Comparison of ENCODE assay signal across 24 cellular contexts in the genomic region with DNA sequence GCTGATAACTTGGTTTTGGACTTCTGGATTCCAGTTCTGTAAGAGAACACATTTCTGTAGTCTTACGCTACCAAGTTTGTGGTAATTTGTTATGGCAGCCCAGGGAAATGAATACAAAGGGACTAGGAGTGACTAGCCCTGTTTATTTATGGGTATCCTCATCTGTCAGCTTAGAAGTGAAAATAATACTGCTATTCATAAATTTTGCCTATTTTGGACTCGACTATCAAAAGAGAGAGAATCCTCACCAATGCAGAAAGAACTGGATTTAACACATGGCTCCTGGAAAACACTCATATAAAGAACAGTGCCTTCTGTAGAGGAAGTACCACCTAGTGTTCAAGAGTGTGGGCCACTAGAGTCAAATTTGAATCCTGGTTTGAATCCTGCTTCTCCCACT. TPM values are rescaled to one million over a fixed set of nuclear protein-coding genes. Genes with fewer than 3 reads are reported as not detected.
DNase-seq lines count a peak whose midpoint lies in the region; ATAC-seq and FAIRE-seq lines count a peak whose summit lies in the region.
"Had no signal": no experiment of that assay in that cellular context is flagged by ENCODE, and none has a peak within 500 bp of the region (broad histone marks: within the 10 kb centered on the region; RNA-seq: fewer than 3 reads in every experiment).

No MANE protein-coding gene starts in this region.

- POLR2A ChIA-PET in activated CD8-positive, alpha-beta T cell treated with anti-CD3 and anti-CD28 coated beads, Interleukin-2, amount 10 ng/mL, durations not matched to agents 7 days and 5 days (lab: Charles Lee), result no interaction called here

- intact Hi-C loops in activated CD4-positive, alpha-beta T cell treated with anti-CD3 and anti-CD28 coated beads, Interleukin-2, amount 10 ng/mL, durations not matched to agents 24 days and 14 days (cut with micrococcal nuclease), result no loop called here

- FAIRE-seq in GM19239 (lab: Jason Lieb, UNC), result no peak
- FAIRE-seq: GM12891, HepG2 had no signal

- no peak for DNase-seq in activated CD4-positive, alpha-beta T cell treated with anti-CD3 and anti-CD28 coated beads, Interleukin-2, amount 10 ng/mL, durations not matched to agents 24 days and 14 days
- no peak for DNase-seq in activated CD4-positive, alpha-beta T cell treated with anti-CD3 and anti-CD28 coated beads for 48 hours
- DNase-seq in stimulated activated naive CD8-positive, alpha-beta T cell treated with anti-CD3 and anti-CD28 coated beads, Interleukin-15, Interleukin-2, amounts not matched to agents 100 U/mL and 50 U/mL, for 24 hours, result no peak
- peak; percentile 77 for DNase-seq in foreskin melanocyte
- no peak for DNase-seq in GM19239 (ENCODE audit: insufficient read length, low spot score)
- no peak for DNase-seq in activated CD8-positive, alpha-beta T cell treated with anti-CD3 and anti-CD28 coated beads, Interleukin-2, amount 10 ng/mL, durations not matched to agents 7 days and 5 days
- DNase-seq: 8988T; CD4-positive, alpha-beta memory T cell; DND-41; GM23248; KBM-7; NCI-H1105; NCI-H2081; NCI-H2171; NCI-H345; NCI-H524; NCI-H774; NK-92 treated with Interleukin-12 subunit alpha and Interleukin-12 subunit beta, amount 100 ng/mL, for 24 hours; SIG-M5 had no signal

- H3K36me3 Mint-ChIP-seq in activated CD4-positive, alpha-beta T cell treated with anti-CD3 and anti-CD28 coated beads, Interleukin-2, amount 10 ng/mL, durations not matched to agents 24 days and 14 days (ENCODE audit: low read depth), result peaks cover 26% of the 10 kb centered on the region
- H3K36me3 Mint-ChIP-seq in stimulated activated naive CD8-positive, alpha-beta T cell treated with anti-CD3 and anti-CD28 coated beads, Interleukin-15, Interleukin-2, amounts not matched to agents 100 ng/mL and 50 ng/mL, for 24 hours (ENCODE audit: low read depth), result peaks cover 2% of the 10 kb centered on the region
- H3K36me3 Mint-ChIP-seq in activated CD8-positive, alpha-beta T cell treated with anti-CD3 and anti-CD28 coated beads, Interleukin-2, amount 10 ng/mL, durations not matched to agents 7 days and 5 days (ENCODE audit: low read depth), result no peaks in the 10 kb centered on the region

- H3K4me3 Mint-ChIP-seq in activated CD4-positive, alpha-beta T cell treated with anti-CD3 and anti-CD28 coated beads, Interleukin-2, amount 10 ng/mL, durations not matched to agents 24 days and 14 days, result no peak overlapping the region
- no peak overlapping the region for H3K4me3 Mint-ChIP-seq in stimulated activated naive CD8-positive, alpha-beta T cell treated with anti-CD3 and anti-CD28 coated beads, Interleukin-15, Interleukin-2, amounts not matched to agents 100 ng/mL and 50 ng/mL, for 24 hours
- H3K4me3 Mint-ChIP-seq in activated CD8-positive, alpha-beta T cell treated with anti-CD3 and anti-CD28 coated beads, Interleukin-2, amount 10 ng/mL, durations not matched to agents 7 days and 5 days, result no peak overlapping the region
- H3K4me3 Mint-ChIP-seq: CD4-positive, alpha-beta memory T cell had no signal

- no peak for ATAC-seq in stimulated activated naive CD8-positive, alpha-beta T cell treated with anti-CD3 and anti-CD28 coated beads, Interleukin-15, Interleukin-2, amounts not matched to agents 100 U/mL and 50 U/mL, for 24 hours
- no peak for ATAC-seq in activated CD8-positive, alpha-beta T cell treated with anti-CD3 and anti-CD28 coated beads, Interleukin-2, amount 10 ng/mL, durations not matched to agents 7 days and 5 days
- ATAC-seq: HepG2, Panc1 had no signal

- peaks cover 17% of the 10 kb centered on the region for H3K9me3 Mint-ChIP-seq in activated CD4-positive, alpha-beta T cell treated with anti-CD3 and anti-CD28 coated beads, Interleukin-2, amount 10 ng/mL, durations not matched to agents 24 days and 14 days
- H3K9me3 Mint-ChIP-seq in stimulated activated naive CD8-positive, alpha-beta T cell treated with anti-CD3 and anti-CD28 coated beads, Interleukin-15, Interleukin-2, amounts not matched to agents 100 ng/mL and 50 ng/mL, for 24 hours, result peaks cover 6% of the 10 kb centered on the region
- no peaks in the 10 kb centered on the region for H3K9me3 Mint-ChIP-seq in activated CD8-positive, alpha-beta T cell treated with anti-CD3 and anti-CD28 coated beads, Interleukin-2, amount 10 ng/mL, durations not matched to agents 7 days and 5 days (ENCODE audit: insufficient read depth)
- H3K9me3 Mint-ChIP-seq: CD4-positive, alpha-beta memory T cell had no signal

- H3K4me1 Mint-ChIP-seq in activated CD4-positive, alpha-beta T cell treated with anti-CD3 and anti-CD28 coated beads, Interleukin-2, amount 10 ng/mL, durations not matched to agents 24 days and 14 days, result peaks cover 45% of the 10 kb centered on the region
- H3K4me1 Mint-ChIP-seq in stimulated activated naive CD8-positive, alpha-beta T cell treated with anti-CD3 and anti-CD28 coated beads, Interleukin-15, Interleukin-2, amounts not matched to agents 100 ng/mL and 50 ng/mL, for 24 hours (ENCODE audit: low read depth), result peaks cover 53% of the 10 kb centered on the region
- peaks cover 14% of the 10 kb centered on the region for H3K4me1 Mint-ChIP-seq in activated CD8-positive, alpha-beta T cell treated with anti-CD3 and anti-CD28 coated beads, Interleukin-2, amount 10 ng/mL, durations not matched to agents 7 days and 5 days (ENCODE audit: low read depth)

- peak overlapping the region; percentile 90 for H3K27ac Mint-ChIP-seq in activated CD4-positive, alpha-beta T cell treated with anti-CD3 and anti-CD28 coated beads, Interleukin-2, amount 10 ng/mL, durations not matched to agents 24 days and 14 days
- peak overlapping the region; percentile 82 for H3K27ac Mint-ChIP-seq in stimulated activated naive CD8-positive, alpha-beta T cell treated with anti-CD3 and anti-CD28 coated beads, Interleukin-15, Interleukin-2, amounts not matched to agents 100 ng/mL and 50 ng/mL, for 24 hours
- H3K27ac Mint-ChIP-seq in activated CD8-positive, alpha-beta T cell treated with anti-CD3 and anti-CD28 coated beads, Interleukin-2, amount 10 ng/mL, durations not matched to agents 7 days and 5 days, result no peak overlapping the region

- CTCF ChIA-PET in activated CD8-positive, alpha-beta T cell treated with anti-CD3 and anti-CD28 coated beads, Interleukin-2, amount 10 ng/mL, durations not matched to agents 7 days and 5 days (lab: Charles Lee), result interaction anchor here (1.1 to 1.8 kb wide), 4 partner anchors 14 to 158 kb away, joined by 3 to 6 read pairs (median 4); a partner anchor contains a TSS

- no peaks in the 10 kb centered on the region for H3K27me3 Mint-ChIP-seq in activated CD4-positive, alpha-beta T cell treated with anti-CD3 and anti-CD28 coated beads, Interleukin-2, amount 10 ng/mL, durations not matched to agents 24 days and 14 days
- no peaks in the 10 kb centered on the region for H3K27me3 Mint-ChIP-seq in stimulated activated naive CD8-positive, alpha-beta T cell treated with anti-CD3 and anti-CD28 coated beads, Interleukin-15, Interleukin-2, amounts not matched to agents 100 ng/mL and 50 ng/mL, for 24 hours
- H3K27me3 Mint-ChIP-seq in activated CD8-positive, alpha-beta T cell treated with anti-CD3 and anti-CD28 coated beads, Interleukin-2, amount 10 ng/mL, durations not matched to agents 7 days and 5 days (ENCODE audit: low read depth), result no peaks in the 10 kb centered on the region
- H3K27me3 Mint-ChIP-seq: CD4-positive, alpha-beta memory T cell had no signal

RNA-seq across cellular contexts. Expression of a gene that starts 22.6 kb away (rescaled TPM):
- total RNA-seq in activated CD4-positive, alpha-beta T cell treated with anti-CD3 and anti-CD28 coated beads, Interleukin-2, amount 10 ng/mL, durations not matched to agents 24 days and 14 days, result 15.1 TPM in 2 replicates
- total RNA-seq in activated CD8-positive, alpha-beta T cell treated with anti-CD3 and anti-CD28 coated beads, Interleukin-2, amount 10 ng/mL, durations not matched to agents 7 days and 5 days, result not detected
- total RNA-seq: HepG2, HT-29 had no signal

RNA-seq across cellular contexts. Expression of a gene that starts 28.6 kb away (rescaled TPM):
- total RNA-seq in activated CD4-positive, alpha-beta T cell treated with anti-CD3 and anti-CD28 coated beads, Interleukin-2, amount 10 ng/mL, durations not matched to agents 24 days and 14 days, result 392 and 394 TPM in 2 replicates
- 100 to 1,000 TPM; 319 to 322 TPM for total RNA-seq in activated CD8-positive, alpha-beta T cell treated with anti-CD3 and anti-CD28 coated beads, Interleukin-2, amount 10 ng/mL, durations not matched to agents 7 days and 5 days
- total RNA-seq: GM23248, HepG2, HT-29 had no signal

RNA-seq across cellular contexts. Expression of a gene that starts 52.1 kb away (rescaled TPM):
- 449 and 477 TPM in 2 replicates for total RNA-seq in activated CD4-positive, alpha-beta T cell treated with anti-CD3 and anti-CD28 coated beads, Interleukin-2, amount 10 ng/mL, durations not matched to agents 24 days and 14 days
- not detected for total RNA-seq in activated CD8-positive, alpha-beta T cell treated with anti-CD3 and anti-CD28 coated beads, Interleukin-2, amount 10 ng/mL, durations not matched to agents 7 days and 5 days
- total RNA-seq: HepG2 had no signal

RNA-seq across cellular contexts. Expression of a gene that starts 57.1 kb away (rescaled TPM):
- total RNA-seq in activated CD4-positive, alpha-beta T cell treated with anti-CD3 and anti-CD28 coated beads, Interleukin-2, amount 10 ng/mL, durations not matched to agents 24 days and 14 days, result 2.4 and 3.2 TPM in 2 replicates
- 1 to 10 TPM; 2.5 to 2.6 TPM for total RNA-seq in activated CD8-positive, alpha-beta T cell treated with anti-CD3 and anti-CD28 coated beads, Interleukin-2, amount 10 ng/mL, durations not matched to agents 7 days and 5 days

Comparison
In these comparisons a context has a peak if more than half of its experiments do, and no peak if none do; other contexts are left out.
1. RNA of a gene that starts 22.6 kb away (total RNA-seq): 15.1 TPM in activated CD4-positive, alpha-beta T cell treated with anti-CD3 and anti-CD28 coated beads, Interleukin-2, amount 10 ng/mL, durations not matched to agents 24 days and 14 days; not detected in activated CD8-positive, alpha-beta T cell treated with anti-CD3 and anti-CD28 coated beads, Interleukin-2, amount 10 ng/mL, durations not matched to agents 7 days and 5 days; every median in the first group is over 10 times any median in the second.
2. RNA of a gene that starts 52.1 kb away (total RNA-seq): 449 to 477 TPM in activated CD4-positive, alpha-beta T cell treated with anti-CD3 and anti-CD28 coated beads, Interleukin-2, amount 10 ng/mL, durations not matched to agents 24 days and 14 days; not detected in activated CD8-positive, alpha-beta T cell treated with anti-CD3 and anti-CD28 coated beads, Interleukin-2, amount 10 ng/mL, durations not matched to agents 7 days and 5 days; every median in the first group is over 100 times any median in the second.